Comparison of ENCODE assay signal across 7 cellular contexts in genomic region chr4:182775075-182775474, GRCh38.
"Had no signal": no experiment of that assay in that cellular context is flagged by ENCODE, and none has a peak within 500 bp of the region (broad histone marks: within the 10 kb centered on the region; RNA-seq: fewer than 3 reads in every experiment).

No MANE protein-coding gene starts in this region.

- H3K9ac ChIP-seq: GM23248 had no signal

- H3K4me3 ChIP-seq: GM23248 had no signal

- H3K27ac ChIP-seq: GM23248 had no signal

- FAIRE-seq: H54, HTR-8/SVneo had no signal

- H3K4me3 Mint-ChIP-seq: H9 had no signal

- DNase-seq: GM23248, GOT3, H9, HCEC 1CT, IMR-90 had no signal

- H2AFZ ChIP-seq: GM23248 had no signal
